9 cellular contexts compared by ENCODE assay signal in genomic region chr15:68187559-68187958, GRCh38. TPM values are rescaled to one million over a fixed set of nuclear protein-coding genes. Genes with fewer than 3 reads are reported as not detected.
DNase-seq lines count a peak whose midpoint lies in the region; ATAC-seq and TF ChIP-seq lines count a peak whose summit lies in the region.
"Had no signal": no experiment of that assay in that cellular context is flagged by ENCODE, and none has a peak within 500 bp of the region (broad histone marks: within the 10 kb centered on the region; RNA-seq: fewer than 3 reads in every experiment).

No MANE protein-coding gene starts in this region.

- no peaks in the 10 kb centered on the region for H3K79me1 ChIP-seq in neuronal stem cell (ENCODE audit: low read depth, low read length)

- H3K27ac ChIP-seq in Peyer's patch (peak overlapping the region in 3 of 4 donors; percentile 26 to 59 (median 57)), esophagus squamous epithelium (peak overlapping the region; percentile 28 to 81 (median 78)), psoas muscle (peak overlapping the region; percentile 73), neuronal stem cell (replicated peaks; ENCODE audit: low read length) (no peak overlapping the region), WERI-Rb-1 (no peak overlapping the region)
- H3K27ac ChIP-seq: cardiac muscle cell had no signal

- H2BK5ac ChIP-seq in neuronal stem cell (ENCODE audit: low read length), result no peak overlapping the region

- H3K27me3 ChIP-seq in Peyer's patch (no peaks in the 10 kb centered on the region), esophagus squamous epithelium (no peaks in the 10 kb centered on the region), psoas muscle (ENCODE audit: insufficient read depth in 3 of 3, low read length in 2 of 3) (no peaks in the 10 kb centered on the region), neuronal stem cell (ENCODE audit: control insufficient read depth in 3 of 3, insufficient read depth in 3 of 3, low read depth in 1 of 3, low read length in 3 of 3) (no peaks in the 10 kb centered on the region), WERI-Rb-1 (ENCODE audit: insufficient read depth, low read depth, severe bottlenecking) (no peaks in the 10 kb centered on the region)
- H3K27me3 ChIP-seq: cardiac muscle cell had no signal

- no peak overlapping the region for H2AFZ ChIP-seq in neuronal stem cell (ENCODE audit: low read length)

- intact Hi-C loops in esophagus squamous epithelium (cut with DNase I) (no loop called here), psoas muscle (cut with DNase I) (no loop called here)

- DNase-seq in DMS 273 (lab: John Stamatoyannopoulos, UW; ENCODE audit: unreplicated experiment) (peak; percentile 94), Peyer's patch (peak in 1 of 3 donors; percentile 49), esophagus squamous epithelium (lab: John Stamatoyannopoulos, UW) (no peak), psoas muscle (no peak), neuronal stem cell (ENCODE audit: low spot score) (no peak), WERI-Rb-1 (no peak)

- H3K36me3 ChIP-seq in Peyer's patch, result peaks cover 0 to 59% (median 0%) of the 10 kb centered on the region in 3 donors
- H3K36me3 ChIP-seq in esophagus squamous epithelium, result peaks cover 0 to 85% (median 0%) of the 10 kb centered on the region in 3 donors
- H3K36me3 ChIP-seq in psoas muscle (ENCODE audit: insufficient read depth in 1 of 2, low read depth in 1 of 2), result peaks cover 3 to 46% of the 10 kb centered on the region in 2 donors
- peaks cover 22 to 100% of the 10 kb centered on the region in 2 donors for H3K36me3 ChIP-seq in neuronal stem cell (replicated peaks in 1 of 2; ENCODE audit: control insufficient read depth in 2 of 2, insufficient read depth in 2 of 2, low read length in 2 of 2)
- peaks cover 59% of the 10 kb centered on the region for H3K36me3 ChIP-seq in WERI-Rb-1

- H3K18ac ChIP-seq in neuronal stem cell (ENCODE audit: low read length), result no peak overlapping the region

- no peak overlapping the region for H4K91ac ChIP-seq in neuronal stem cell (ENCODE audit: low read depth, low read length, poor library complexity)

- H2BK12ac ChIP-seq in neuronal stem cell (ENCODE audit: low read length), result no peak overlapping the region

- H3K4me1 ChIP-seq in Peyer's patch, result peaks cover 0 to 9% (median 0%) of the 10 kb centered on the region in 4 donors
- H3K4me1 ChIP-seq in esophagus squamous epithelium, result peaks cover 0 to 30% (median 18%) of the 10 kb centered on the region in 3 donors
- H3K4me1 ChIP-seq in psoas muscle, result peaks cover 50% of the 10 kb centered on the region
- H3K4me1 ChIP-seq in neuronal stem cell (ENCODE audit: control insufficient read depth in 2 of 2, insufficient read depth in 1 of 2, low read depth in 1 of 2, low read length in 2 of 2), result no peaks in the 10 kb centered on the region

- no peak overlapping the region for H3K4ac ChIP-seq in neuronal stem cell (ENCODE audit: low read length)

- no peak overlapping the region for H3K14ac ChIP-seq in neuronal stem cell (ENCODE audit: low read length)

- H2BK120ac ChIP-seq in neuronal stem cell (ENCODE audit: low read depth, low read length), result no peak overlapping the region

- H3K4me2 ChIP-seq in neuronal stem cell (ENCODE audit: insufficient read depth, low read length, poor library complexity, severe bottlenecking), result no peak overlapping the region

- H3K9me3 ChIP-seq in Peyer's patch, result no peaks in the 10 kb centered on the region
- no peaks in the 10 kb centered on the region for H3K9me3 ChIP-seq in esophagus squamous epithelium
- H3K9me3 ChIP-seq in psoas muscle, result no peaks in the 10 kb centered on the region
- H3K9me3 ChIP-seq in neuronal stem cell (replicated peaks in 1 of 2; ENCODE audit: control insufficient read depth in 2 of 2, insufficient read depth in 1 of 2, low read depth in 1 of 2, low read length in 2 of 2), result no peaks in the 10 kb centered on the region
- H3K9me3 ChIP-seq in WERI-Rb-1 (ENCODE audit: severe bottlenecking), result no peaks in the 10 kb centered on the region

- ATAC-seq in psoas muscle (peak; percentile 75 to 85 (median 81)), HG02571 (IDR thresholded peaks at IDR 0.05; ENCODE audit: unreplicated experiment) (no peak), GM19463 (IDR thresholded peaks at IDR 0.05; ENCODE audit: unreplicated experiment) (no peak)

- no peak overlapping the region for H2BK15ac ChIP-seq in neuronal stem cell (ENCODE audit: low read length)

- 23 to 37% methylated on average over 9 of the region's 9 CpGs for WGBS in esophagus squamous epithelium, 2 donors
- 12 to 14% (median 14%) methylated on average over 9 of the region's 9 CpGs for WGBS in psoas muscle, 3 donors
- no CpG with 5 or more reads among the region's 9 CpGs for WGBS in neuronal stem cell (ENCODE audit: extremely low coverage in 2 of 2, insufficient read length in 2 of 2, insufficient replicate concordance in 1 of 2), 2 donors

- H3K23ac ChIP-seq in neuronal stem cell (ENCODE audit: low read depth, low read length, poor library complexity), result no peak overlapping the region

- H3K4me3 ChIP-seq in Peyer's patch (peak overlapping the region in 1 of 4 donors; percentile 4), esophagus squamous epithelium (peak overlapping the region in 2 of 4 donors; percentile 22 to 32), psoas muscle (peak overlapping the region; percentile 50), neuronal stem cell (ENCODE audit: low read length in 2 of 2) (peak overlapping the region in 1 of 2 donors; percentile 61), WERI-Rb-1 (ENCODE audit: low read depth, low read length) (no peak overlapping the region)
- H3K4me3 ChIP-seq: cardiac muscle cell had no signal

- no peak for TF ChIP-seq CTCF in Peyer's patch (IDR thresholded peaks at IDR 0.05)
- no peak for TF ChIP-seq CTCF in esophagus squamous epithelium (IDR thresholded peaks at IDR 0.05)
- TF ChIP-seq CTCF in psoas muscle (IDR thresholded peaks at IDR 0.05), result no peak
- TF ChIP-seq CTCF in WERI-Rb-1 (IDR thresholded peaks at IDR 0.05; ENCODE audit: low read depth, low read length), result no peak

- no peak overlapping the region for H4K8ac ChIP-seq in neuronal stem cell (ENCODE audit: low read depth, low read length)

- no peak overlapping the region for H2AK5ac ChIP-seq in neuronal stem cell (ENCODE audit: low read depth, low read length)

- H3K9ac ChIP-seq in neuronal stem cell (ENCODE audit: low read depth, low read length, poor library complexity), result no peak overlapping the region

- TF ChIP-seq POLR2A in Peyer's patch (IDR thresholded peaks at IDR 0.05) (no peak), esophagus squamous epithelium (IDR thresholded peaks at IDR 0.05) (no peak)

RNA-seq across cellular contexts. Expression of gene CALML4, which starts 17.6 kb away (rescaled TPM):
- 100 to 1,000 TPM in 3 of 4 donors, 10 to 100 TPM in 1; 57.8 to 153 (median 126) TPM for total RNA-seq in Peyer's patch
- 1 to 10 TPM; 1.6 to 5.3 (median 3.3) TPM for total RNA-seq in esophagus squamous epithelium
- 1 to 10 TPM; 1.0 to 2.2 (median 1.3) TPM for total RNA-seq in psoas muscle
- polyA plus RNA-seq in psoas muscle, result 1 to 10 TPM in 2 of 3 donors, under 1 TPM in 1; 0.85 to 1.5 (median 1.4) TPM
- 26.8 TPM for polyA plus RNA-seq in neuronal stem cell (2013, experiment 1 of 2)
- 28.4 TPM for polyA plus RNA-seq in neuronal stem cell (2013, experiment 2 of 2)

RNA-seq across cellular contexts. Expression of gene CLN6, which starts 42.0 kb away (rescaled TPM):
- 10 to 100 TPM; 19.0 to 38.0 (median 23.0) TPM for total RNA-seq in Peyer's patch
- 10 to 100 TPM; 13.2 to 30.8 (median 24.4) TPM for total RNA-seq in esophagus squamous epithelium
- 10 to 100 TPM in 3 of 4 donors, 1 to 10 TPM in 1; 8.3 to 14.7 (median 13.2) TPM for total RNA-seq in psoas muscle
- polyA plus RNA-seq in psoas muscle, result 10 to 100 TPM; 11.4 to 22.2 (median 13.1) TPM
- polyA plus RNA-seq in neuronal stem cell (2013, experiment 1 of 2), result 19.2 TPM
- polyA plus RNA-seq in neuronal stem cell (2013, experiment 2 of 2), result 19.5 TPM

Comparison
In these comparisons a context has a peak if more than half of its experiments do, and no peak if none do; other contexts are left out.
1. H3K27ac ChIP-seq: peak in Peyer's patch (3 of 4), esophagus squamous epithelium (4 of 4) and psoas muscle (single experiment); none in neuronal stem cell (single experiment) and WERI-Rb-1 (single experiment).
2. ATAC-seq: peak in psoas muscle (4 of 4); none in HG02571 (single experiment) and GM19463 (single experiment).
3. RNA of gene CALML4, which starts 17.6 kb away (total RNA-seq): 57.8 to 153 TPM in Peyer's patch; 1.6 to 5.3 TPM in esophagus squamous epithelium and 1.0 to 2.2 TPM in psoas muscle; every median in the first group is over 4 times any median in the second.